In genomic region chr3:111976254-111976653, GRCh38 we compare ENCODE assay signal across 25 cellular contexts. TPM values are rescaled to one million over a fixed set of nuclear protein-coding genes. Genes with fewer than 3 reads are reported as not detected.
DNase-seq lines count a peak whose midpoint lies in the region; FAIRE-seq and TF ChIP-seq lines count a peak whose summit lies in the region.
"Had no signal": no experiment of that assay in that cellular context is flagged by ENCODE, and none has a peak within 500 bp of the region (broad histone marks: within the 10 kb centered on the region; RNA-seq: fewer than 3 reads in every experiment).

No MANE protein-coding gene starts in this region.

- no peaks in the 10 kb centered on the region for H3K27me3 ChIP-seq in H9 (ENCODE audit: insufficient read depth, low read length)
- H3K27me3 ChIP-seq: BLaER1 treated with 17β-estradiol and CSF1 and Interleukin-3, amounts not matched to agents 10 nM and 100 nM had no signal

- H4K20me1 ChIP-seq in H9 (ENCODE audit: control insufficient read depth, insufficient read depth, insufficient read length): no peaks in the 10 kb centered on the region

- H2AK5ac ChIP-seq in H9 (ENCODE audit: insufficient read length, low read length): no peak overlapping the region

- H3K14ac ChIP-seq in H9 (ENCODE audit: insufficient read depth, low read length): no peak overlapping the region

- H3K4me2 ChIP-seq in H9 (ENCODE audit: insufficient read depth, insufficient read length, low read length): no peak overlapping the region
- H3K4me2 ChIP-seq: BLaER1 treated with 17β-estradiol and CSF1 and Interleukin-3, amounts not matched to agents 10 nM and 100 nM; GM23338; SK-N-SH had no signal

- H2BK120ac ChIP-seq in H9 (ENCODE audit: low read depth, low read length, poor library complexity, severe bottlenecking): no peak overlapping the region

- H4K91ac ChIP-seq in H9 (ENCODE audit: insufficient read length, low read depth, low read length): no peak overlapping the region

- H3K36me3 Mint-ChIP-seq in H9 (ENCODE audit: insufficient read depth in 1 of 3, low read depth in 3 of 3): no peaks in the 10 kb centered on the region; a peak in 1 of 7 replicates

- H3K4me3 ChIP-seq in fibroblast of villous mesenchyme (ENCODE audit: low read depth, low read length): no peak overlapping the region
- H3K4me3 ChIP-seq: BLaER1 treated with 17β-estradiol and CSF1 and Interleukin-3, amounts not matched to agents 10 nM and 100 nM; GM23338 had no signal

- no CpG with 5 or more reads among the region's 2 CpGs for WGBS in H9 (ENCODE audit: extremely low coverage, insufficient read length, low lambda C conversion rate)

- no peak overlapping the region for H2BK5ac ChIP-seq in H9 (ENCODE audit: insufficient read length, low read length)

- no peaks in the 10 kb centered on the region for H3K79me2 ChIP-seq in H9 (ENCODE audit: insufficient read depth, low read length)

- no peak overlapping the region for H3K27ac Mint-ChIP-seq in H9
- H3K27ac Mint-ChIP-seq: GM23338 had no signal

- peaks cover 3% of the 10 kb centered on the region for H3K23me2 ChIP-seq in H9 (ENCODE audit: insufficient read length, low read depth, low read length, poor library complexity, severe bottlenecking)

- no peaks in the 10 kb centered on the region for H3K79me1 ChIP-seq in H9 (ENCODE audit: insufficient read depth, low read depth, low read length, poor library complexity, severe bottlenecking)

- no peak overlapping the region for H2BK20ac ChIP-seq in H9 (ENCODE audit: low read depth, low read length, poor library complexity, severe bottlenecking)

- H3K9me3 Mint-ChIP-seq in H9: no peaks in the 10 kb centered on the region
- H3K9me3 Mint-ChIP-seq: CD4-positive, alpha-beta memory T cell; GM23338 had no signal

- no peak overlapping the region for H4K5ac ChIP-seq in H9 (ENCODE audit: insufficient read length, low read depth, low read length)

- H2BK15ac ChIP-seq in H9 (ENCODE audit: low read depth, low read length): no peak overlapping the region

- H3K56ac ChIP-seq in H9 (ENCODE audit: insufficient read length, low read depth, low read length): no peak overlapping the region

- no peaks in the 10 kb centered on the region for H3K4me1 ChIP-seq in H9 (ENCODE audit: insufficient read depth, low read length)
- H3K4me1 ChIP-seq: Caco-2 had no signal

- H3K27ac ChIP-seq in H9 (ENCODE audit: insufficient read length, low read depth, low read length): no peak overlapping the region
- H3K27ac ChIP-seq: 22Rv1; BLaER1 treated with 17β-estradiol and CSF1 and Interleukin-3, amounts not matched to agents 10 nM and 100 nM had no signal

- H4K8ac ChIP-seq in H9 (replicated peaks; ENCODE audit: insufficient read length, low read depth, low read length): no peak overlapping the region

- H3K4me1 Mint-ChIP-seq in H9: peaks cover 7 to 12% of the 10 kb centered on the region in 2 experiments

- no peak overlapping the region for H3K4me3 Mint-ChIP-seq in H9
- H3K4me3 Mint-ChIP-seq: CD4-positive, alpha-beta memory T cell; GM23338 had no signal

- no peak overlapping the region for H3K9ac ChIP-seq in H9 (ENCODE audit: extremely low read depth, insufficient read length, low read length)
- H3K9ac ChIP-seq: BLaER1 treated with 17β-estradiol and CSF1 and Interleukin-3, amounts not matched to agents 10 nM and 100 nM; SK-N-SH had no signal

- H3K18ac ChIP-seq in H9 (ENCODE audit: insufficient read length, low read depth, low read length): no peak overlapping the region

- H3K27me3 Mint-ChIP-seq in H9 (ENCODE audit: low read depth): no peaks in the 10 kb centered on the region
- H3K27me3 Mint-ChIP-seq: CD4-positive, alpha-beta memory T cell had no signal

- TF ChIP-seq CTCF in fibroblast of villous mesenchyme (IDR thresholded peaks at IDR 0.05; ENCODE audit: insufficient read depth, low read depth, low read length) (no peak), H9 (conservative IDR thresholded peaks at IDR 0.05) (no peak)

- no peak overlapping the region for H3K4ac ChIP-seq in H9 (ENCODE audit: low read depth, low read length)

- H2AFZ ChIP-seq in H9 (ENCODE audit: low read length): no peak overlapping the region
- H2AFZ ChIP-seq: GM23338 had no signal

- no peak overlapping the region for H2BK12ac ChIP-seq in H9 (ENCODE audit: insufficient read length, low read depth, low read length)

- H3T11ph ChIP-seq in H9 (ENCODE audit: low read length): no peak overlapping the region

- H3K9me3 ChIP-seq in H9 (ENCODE audit: control insufficient read depth, low read depth, low read length): no peaks in the 10 kb centered on the region
- H3K9me3 ChIP-seq: BLaER1 treated with 17β-estradiol and CSF1 and Interleukin-3, amounts not matched to agents 10 nM and 100 nM; Caco-2; SK-N-SH had no signal

- no peak overlapping the region for H3K23ac ChIP-seq in H9 (ENCODE audit: insufficient read length, low read depth, low read length)

- DNase-seq in NCI-H1092 treated with DMSO at 0.1 percent for 48 hours (lab: John Stamatoyannopoulos, UW): peak; percentile 6
- no peak for DNase-seq in NCI-H1092 (lab: John Stamatoyannopoulos, UW)
- no peak for DNase-seq in GM19239 (ENCODE audit: insufficient read length, low spot score)
- DNase-seq in NCI-H345 treated with DMSO at 0.1 percent for 48 hours (lab: John Stamatoyannopoulos, UW; ENCODE audit: unreplicated experiment): peak; percentile 0
- DNase-seq in fibroblast of villous mesenchyme (ENCODE audit: low read depth): peak; percentile 60
- no peak for DNase-seq in NCI-H187 (lab: John Stamatoyannopoulos, UW)
- no peak for DNase-seq in H9
- no peak for DNase-seq in anterior cingulate cortex (lab: John Stamatoyannopoulos, UW)
- DNase-seq: Caco-2; CD4-positive, alpha-beta memory T cell; DMS153; GDM1; Karpas-422; MV-4-11; NCI-H1417; NCI-H524 treated with DMSO at 0.1 percent for 48 hours; SIG-M5; SK-N-SH had no signal

- FAIRE-seq in GM19239 (lab: Jason Lieb, UNC): peak; percentile 54
- FAIRE-seq: GM18507 had no signal

RNA-seq across cellular contexts. Expression of gene ABHD10, which starts 2.6 kb away (rescaled TPM):
- 20.3 and 38.0 TPM in 2 replicates for total RNA-seq in fibroblast of villous mesenchyme
- 21.8 and 28.4 TPM in 2 replicates for total RNA-seq in H9 (2021)

RNA-seq across cellular contexts. Expression of gene TAGLN3, which starts 22.5 kb away (rescaled TPM):
- under 0.01 TPM in 1 of 2 replicates, not detected in the other for total RNA-seq in fibroblast of villous mesenchyme
- 6.4 and 7.5 TPM in 2 replicates for total RNA-seq in H9 (2021)
- total RNA-seq: Caco-2; CD4-positive, alpha-beta memory T cell had no signal

RNA-seq across cellular contexts. Expression of gene TMPRSS7, which starts 58.3 kb away (rescaled TPM):
- not detected in 2 replicates for total RNA-seq in fibroblast of villous mesenchyme
- not detected in 2 replicates for total RNA-seq in H9 (2021)
- total RNA-seq: GM23338; M059J; RPMI7951; T-helper 2 cell treated with Interferon-gamma antibody and Interleukin-4, amounts not matched to agents 100 ng/mL and 5 ng/mL, for 36 hours had no signal

Comparison
In these comparisons a context has a peak if more than half of its experiments do, and no peak if none do; other contexts are left out.
1. DNase-seq: peak in NCI-H1092 treated with DMSO at 0.1 percent for 48 hours (single experiment), NCI-H345 treated with DMSO at 0.1 percent for 48 hours (single experiment) and fibroblast of villous mesenchyme (single experiment); none in NCI-H1092 (single experiment), GM19239 (single experiment), NCI-H187 (0 of 2), H9 (single experiment) and anterior cingulate cortex (0 of 58).